In the genomic region with DNA sequence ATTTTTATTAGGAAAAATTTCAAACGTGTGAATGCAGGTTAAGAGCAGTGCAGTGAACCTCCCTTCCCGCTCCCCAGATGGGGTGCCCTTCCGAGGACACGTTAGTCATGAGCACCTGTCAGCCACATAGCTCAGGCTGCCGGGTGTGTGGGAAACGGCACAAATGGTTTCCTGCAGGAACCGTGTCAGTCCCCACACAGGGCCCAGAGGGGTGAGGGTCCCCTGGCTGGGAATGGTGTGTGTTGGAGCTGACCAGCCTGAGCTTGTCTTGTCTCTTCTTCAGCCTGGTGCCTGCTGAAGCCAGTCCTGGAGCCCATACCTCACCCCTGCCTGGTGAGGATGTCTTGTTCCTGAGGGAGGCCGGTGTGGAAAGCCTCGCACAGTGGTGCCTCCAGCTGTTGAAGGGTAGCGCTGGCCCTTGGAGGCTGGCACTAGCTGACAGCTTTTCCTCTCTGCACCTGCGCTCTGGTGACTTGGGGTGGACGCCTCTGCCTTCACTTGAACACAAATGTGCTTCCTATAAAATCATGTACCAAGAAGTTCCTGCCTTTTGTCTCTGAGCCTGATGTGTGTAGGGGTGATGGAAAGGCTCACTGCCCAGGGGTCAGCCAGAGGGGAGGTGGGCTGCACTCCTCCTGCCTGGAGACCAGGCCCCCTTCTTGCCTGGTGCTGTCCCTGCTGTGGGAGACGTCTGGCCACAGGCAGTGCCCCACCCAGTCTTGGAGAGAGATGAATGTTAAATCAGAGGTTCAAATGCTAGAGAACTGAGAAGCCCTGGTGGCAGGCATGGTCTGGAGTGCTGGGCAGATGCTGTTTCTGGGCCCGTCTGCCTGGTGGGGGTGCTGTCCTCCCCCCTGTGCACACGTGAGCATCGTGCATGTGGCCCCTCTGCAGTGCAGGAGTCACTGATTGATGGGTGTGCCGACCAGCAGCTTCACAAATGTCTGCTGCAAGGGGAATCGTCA, we compare ENCODE assay signal across 26 cellular contexts.
DNase-seq lines count a peak whose midpoint lies in the region; ATAC-seq and TF ChIP-seq lines count a peak whose summit lies in the region.
"Had no signal": no experiment of that assay in that cellular context is flagged by ENCODE, and none has a peak within 500 bp of the region (broad histone marks: within the 10 kb centered on the region; RNA-seq: fewer than 3 reads in every experiment).

No MANE protein-coding gene starts in this region.

- peak; percentile 46 for DNase-seq in activated effector memory CD4-positive, alpha-beta T cell treated with anti-CD3 and anti-CD28 coated beads, Interleukin-2, amount 50 U/mL, for 16 hours
- DNase-seq in activated effector memory CD4-positive, alpha-beta T cell treated with Interleukin-2 at 50 U/mL for 16 hours, result no peak
- DNase-seq in WTC11 (ENCODE audit: low spot score) (peak; percentile 4), right lobe of liver (peak; percentile 10 to 40 (median 35)), HUDEP-2 (lab: John Stamatoyannopoulos, UW; ENCODE audit: unreplicated experiment in 76 of 76) (no peak), substantia nigra (lab: John Stamatoyannopoulos, UW) (no peak), mesothelial cell of epicardium (ENCODE audit: low spot score in 2 of 2, unreplicated experiment in 2 of 2) (no peak)
- no peak for DNase-seq in stimulated activated effector memory CD8-positive, alpha-beta T cell treated with anti-CD3 and anti-CD28 coated beads, Interleukin-12 subunit alpha, Interleukin-12 subunit beta, amount 100 ng/mL, for 72 hours (ENCODE audit: low spot score in 2 of 2)
- DNase-seq: amygdala; erythroblast; foreskin melanocyte; H9; hypothalamus; mesendoderm; NCI-H1092 treated with DMSO at 0.1 percent for 48 hours; NCI-H2081; RPMI8226; stimulated activated CD4-positive, alpha-beta T cell treated with anti-CD3 and anti-CD28 coated beads, Interleukin-12 subunit alpha, Interleukin-12 subunit beta, amount 100 ng/mL, for 4 hours; T1000 had no signal

- no peak overlapping the region for H3K4me3 Mint-ChIP-seq in WTC11
- no peak overlapping the region for H3K4me3 Mint-ChIP-seq in stimulated activated effector memory CD8-positive, alpha-beta T cell treated with anti-CD3 and anti-CD28 coated beads, Interleukin-12 subunit alpha, Interleukin-12 subunit beta, amount 100 ng/mL, for 72 hours
- H3K4me3 Mint-ChIP-seq in mesothelial cell of epicardium, result no peak overlapping the region
- H3K4me3 Mint-ChIP-seq: H9, nephron had no signal

- no peak for TF ChIP-seq POLR2A in right lobe of liver (IDR thresholded peaks at IDR 0.05)

- no peaks in the 10 kb centered on the region for H3K4me1 ChIP-seq in right lobe of liver
- H3K4me1 ChIP-seq: Caco-2, prostate gland, vagina had no signal

- H3K4me3 ChIP-seq in right lobe of liver, result no peak overlapping the region
- H3K4me3 ChIP-seq: cardiac muscle cell, prostate gland, vagina had no signal

- H3K27me3 Mint-ChIP-seq in WTC11 (ENCODE audit: low read depth) (peaks cover 5% of the 10 kb centered on the region), mesothelial cell of epicardium (ENCODE audit: low read depth) (no peaks in the 10 kb centered on the region)

- TF ChIP-seq CTCF in WTC11 (IDR thresholded peaks at IDR 0.05) (no peak), right lobe of liver (IDR thresholded peaks at IDR 0.05) (no peak), mesothelial cell of epicardium (IDR thresholded peaks at IDR 0.05; ENCODE audit: unreplicated experiment) (no peak)

- H3K27me3 ChIP-seq in right lobe of liver, result no peaks in the 10 kb centered on the region
- H3K27me3 ChIP-seq: BLaER1, cardiac muscle cell, vagina had no signal

- peaks cover 0 to 12% (median 0%) of the 10 kb centered on the region in 4 donors for H3K36me3 ChIP-seq in right lobe of liver

- H3K36me3 Mint-ChIP-seq in WTC11 (peaks cover 88% of the 10 kb centered on the region), mesothelial cell of epicardium (peaks cover 50% of the 10 kb centered on the region)
- peaks cover 79% of the 10 kb centered on the region for H3K36me3 Mint-ChIP-seq in stimulated activated effector memory CD8-positive, alpha-beta T cell treated with anti-CD3 and anti-CD28 coated beads, Interleukin-12 subunit alpha, Interleukin-12 subunit beta, amount 100 ng/mL, for 72 hours

- WGBS in right lobe of liver (ENCODE audit: insufficient coverage, low coverage, low lambda C conversion rate, missing lambda C conversion rate), result 97% methylated on average over 5 of the region's 18 CpGs

- H3K9me3 Mint-ChIP-seq in WTC11, result peaks cover 45% of the 10 kb centered on the region
- H3K9me3 Mint-ChIP-seq in stimulated activated effector memory CD8-positive, alpha-beta T cell treated with anti-CD3 and anti-CD28 coated beads, Interleukin-12 subunit alpha, Interleukin-12 subunit beta, amount 100 ng/mL, for 72 hours, result peaks cover 19% of the 10 kb centered on the region
- H3K9me3 Mint-ChIP-seq in mesothelial cell of epicardium, result peaks cover 32% of the 10 kb centered on the region

- no peak for ATAC-seq in WTC11
- ATAC-seq in right lobe of liver, result no peak
- no peak for ATAC-seq in stimulated activated effector memory CD8-positive, alpha-beta T cell treated with anti-CD3 and anti-CD28 coated beads, Interleukin-12 subunit alpha, Interleukin-12 subunit beta, amount 100 ng/mL, for 72 hours
- ATAC-seq: activated CD4-positive, CD25-positive, alpha-beta regulatory T cell treated with anti-CD3 and anti-CD28 coated beads, Interleukin-2, amount 50 U/mL, for 24 hours had no signal

- POLR2A ChIA-PET in WTC11 (lab: Charles Lee), result no interaction called here

- intact Hi-C loops in right lobe of liver (cut with DNase I), result no loop called here

- H3K27ac Mint-ChIP-seq in WTC11 (no peak overlapping the region), mesothelial cell of epicardium (no peak overlapping the region)
- H3K27ac Mint-ChIP-seq in stimulated activated effector memory CD8-positive, alpha-beta T cell treated with anti-CD3 and anti-CD28 coated beads, Interleukin-12 subunit alpha, Interleukin-12 subunit beta, amount 100 ng/mL, for 72 hours, result peak overlapping the region; percentile 72
- H3K27ac Mint-ChIP-seq: H9 had no signal

- H3K4me1 Mint-ChIP-seq in WTC11 (no peaks in the 10 kb centered on the region), mesothelial cell of epicardium (no peaks in the 10 kb centered on the region)
- peaks cover 1% of the 10 kb centered on the region for H3K4me1 Mint-ChIP-seq in stimulated activated effector memory CD8-positive, alpha-beta T cell treated with anti-CD3 and anti-CD28 coated beads, Interleukin-12 subunit alpha, Interleukin-12 subunit beta, amount 100 ng/mL, for 72 hours
- H3K4me1 Mint-ChIP-seq: H9, nephron had no signal

- H3K27ac ChIP-seq in right lobe of liver (no peak overlapping the region), substantia nigra (ENCODE audit: low read depth, low read length, poor library complexity, severe bottlenecking) (no peak overlapping the region)
- H3K27ac ChIP-seq: cardiac muscle cell, prostate gland, vagina had no signal

- no peaks in the 10 kb centered on the region for H3K9me3 ChIP-seq in right lobe of liver
- H3K9me3 ChIP-seq: prostate gland had no signal

- CTCF ChIA-PET in WTC11 (lab: Charles Lee), result no interaction called here

TF ChIP-seq in WTC11, 78 proteins besides CTCF, POLR2A, EP300 and RAD21:
- no peak for TF ChIP-seq MXD4 (CRISPR knock-in tag; IDR thresholded peaks at IDR 0.05; ENCODE audit: borderline replicate concordance)

Comparison
In these comparisons a context has a peak if more than half of its experiments do, and no peak if none do; other contexts are left out.
1. DNase-seq: peak in activated effector memory CD4-positive, alpha-beta T cell treated with anti-CD3 and anti-CD28 coated beads, Interleukin-2, amount 50 U/mL, for 16 hours (single experiment), WTC11 (single experiment) and right lobe of liver (3 of 3); none in activated effector memory CD4-positive, alpha-beta T cell treated with Interleukin-2 at 50 U/mL for 16 hours (single experiment), stimulated activated effector memory CD8-positive, alpha-beta T cell treated with anti-CD3 and anti-CD28 coated beads, Interleukin-12 subunit alpha, Interleukin-12 subunit beta, amount 100 ng/mL, for 72 hours (0 of 2), HUDEP-2 (0 of 76), substantia nigra (0 of 49) and mesothelial cell of epicardium (0 of 2).